2 cellular contexts compared by ENCODE assay signal in the genomic region with DNA sequence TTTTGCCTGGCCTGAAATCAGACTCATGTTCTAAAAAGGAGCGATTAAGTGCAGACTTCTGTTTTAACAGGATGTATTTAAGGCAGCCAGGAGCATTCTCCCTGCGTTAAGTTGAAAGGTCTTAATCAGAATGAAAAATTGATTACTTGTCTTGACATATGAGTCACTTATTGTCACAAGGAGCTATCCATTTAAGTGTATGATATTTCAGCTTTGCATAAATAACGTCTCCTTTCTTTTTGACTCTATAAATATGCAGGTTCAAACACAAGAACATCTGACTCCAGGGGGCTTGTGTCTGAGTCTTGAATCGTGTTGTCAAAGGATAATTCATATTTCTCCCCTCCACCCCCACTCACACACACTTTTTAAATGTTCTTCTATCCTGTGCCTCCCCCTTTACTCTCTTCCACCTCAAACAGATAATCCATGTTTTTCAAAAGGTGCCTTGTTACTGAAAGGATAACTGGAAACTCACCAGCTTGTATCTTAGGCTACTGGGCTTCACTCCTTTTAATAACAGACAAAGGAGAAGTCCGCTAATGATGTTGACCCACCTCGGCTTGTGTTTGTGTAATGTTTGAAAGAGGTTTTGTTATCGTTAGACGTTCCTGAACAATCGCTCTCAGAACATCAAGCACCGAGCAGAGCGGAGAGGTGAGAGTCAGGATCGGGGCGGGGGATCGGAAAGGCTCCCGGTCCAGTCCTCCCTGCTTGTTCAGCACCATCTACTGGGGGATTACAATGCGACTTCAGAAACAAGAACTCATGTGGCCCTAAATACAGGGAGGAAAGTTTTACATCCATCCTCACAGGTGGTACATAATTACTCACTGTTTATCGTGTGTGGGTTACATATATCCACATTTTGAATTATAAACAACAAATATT.
A peak's percentile ranks its signal among the peaks of the same experiment; 100 is the strongest.
TF ChIP-seq lines count a peak whose summit lies in the region.

No MANE protein-coding gene starts in this region.

TF ChIP-seq in endothelial cell of umbilical vein, 7 proteins besides CTCF, POLR2A, EP300 and RAD21:
- TF ChIP-seq POLR2AphosphoS5 (IDR thresholded peaks at IDR 0.05; ENCODE audit: insufficient read depth, low read depth, low read length) (no peak), GATA2 (IDR thresholded peaks at IDR 0.05; ENCODE audit: insufficient read depth, insufficient read length, low read depth, low read length) (no peak), JUN (IDR thresholded peaks at IDR 0.05; ENCODE audit: borderline replicate concordance, insufficient read depth, insufficient read length, low read depth) (no peak), MYC (IDR thresholded peaks at IDR 0.05; ENCODE audit: low read depth, low read length) (no peak), EZH2 (IDR thresholded peaks at IDR 0.05; ENCODE audit: borderline replicate concordance, low read depth, low read length, severe bottlenecking) (no peak), FOS (IDR thresholded peaks at IDR 0.05; ENCODE audit: borderline replicate concordance, insufficient read depth, low read length) (no peak)
- TF ChIP-seq, protein P1, sequence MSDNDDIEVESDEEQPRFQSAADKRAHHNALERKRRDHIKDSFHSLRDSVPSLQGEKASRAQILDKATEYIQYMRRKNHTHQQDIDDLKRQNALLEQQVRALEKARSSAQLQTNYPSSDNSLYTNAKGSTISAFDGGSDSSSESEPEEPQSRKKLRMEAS (IDR thresholded peaks at IDR 0.05; ENCODE audit: insufficient read depth, insufficient read length) = no peak

TF ChIP-seq in neural cell, 6 proteins besides CTCF, POLR2A, EP300 and RAD21 (continued from another document):
- TF ChIP-seq, protein P2, sequence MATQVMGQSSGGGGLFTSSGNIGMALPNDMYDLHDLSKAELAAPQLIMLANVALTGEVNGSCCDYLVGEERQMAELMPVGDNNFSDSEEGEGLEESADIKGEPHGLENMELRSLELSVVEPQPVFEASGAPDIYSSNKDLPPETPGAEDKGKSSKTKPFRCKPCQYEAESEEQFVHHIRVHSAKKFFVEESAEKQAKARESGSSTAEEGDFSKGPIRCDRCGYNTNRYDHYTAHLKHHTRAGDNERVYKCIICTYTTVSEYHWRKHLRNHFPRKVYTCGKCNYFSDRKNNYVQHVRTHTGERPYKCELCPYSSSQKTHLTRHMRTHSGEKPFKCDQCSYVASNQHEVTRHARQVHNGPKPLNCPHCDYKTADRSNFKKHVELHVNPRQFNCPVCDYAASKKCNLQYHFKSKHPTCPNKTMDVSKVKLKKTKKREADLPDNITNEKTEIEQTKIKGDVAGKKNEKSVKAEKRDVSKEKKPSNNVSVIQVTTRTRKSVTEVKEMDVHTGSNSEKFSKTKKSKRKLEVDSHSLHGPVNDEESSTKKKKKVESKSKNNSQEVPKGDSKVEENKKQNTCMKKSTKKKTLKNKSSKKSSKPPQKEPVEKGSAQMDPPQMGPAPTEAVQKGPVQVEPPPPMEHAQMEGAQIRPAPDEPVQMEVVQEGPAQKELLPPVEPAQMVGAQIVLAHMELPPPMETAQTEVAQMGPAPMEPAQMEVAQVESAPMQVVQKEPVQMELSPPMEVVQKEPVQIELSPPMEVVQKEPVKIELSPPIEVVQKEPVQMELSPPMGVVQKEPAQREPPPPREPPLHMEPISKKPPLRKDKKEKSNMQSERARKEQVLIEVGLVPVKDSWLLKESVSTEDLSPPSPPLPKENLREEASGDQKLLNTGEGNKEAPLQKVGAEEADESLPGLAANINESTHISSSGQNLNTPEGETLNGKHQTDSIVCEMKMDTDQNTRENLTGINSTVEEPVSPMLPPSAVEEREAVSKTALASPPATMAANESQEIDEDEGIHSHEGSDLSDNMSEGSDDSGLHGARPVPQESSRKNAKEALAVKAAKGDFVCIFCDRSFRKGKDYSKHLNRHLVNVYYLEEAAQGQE (IDR thresholded peaks at IDR 0.05; ENCODE audit: borderline replicate concordance) = no peak
- TF ChIP-seq MXI1 (conservative IDR thresholded peaks at IDR 0.05; ENCODE audit: poor library complexity, severe bottlenecking) = peak; percentile 19
- TF ChIP-seq POLR2AphosphoS5 (IDR thresholded peaks at IDR 0.05) = peak; percentile 17
- no peak for TF ChIP-seq EZH2 (IDR thresholded peaks at IDR 0.05; ENCODE audit: borderline replicate concordance, insufficient read depth, low read length, poor library complexity, severe bottlenecking)
